Comparison of ENCODE assay signal across 14 cellular contexts in genomic region chr6:168181316-168181715, GRCh38.
DNase-seq lines count a peak whose midpoint lies in the region; ATAC-seq and TF ChIP-seq lines count a peak whose summit lies in the region.
"Had no signal": no experiment of that assay in that cellular context is flagged by ENCODE, and none has a peak within 500 bp of the region (broad histone marks: within the 10 kb centered on the region; RNA-seq: fewer than 3 reads in every experiment).

No MANE protein-coding gene starts in this region.

- no peaks in the 10 kb centered on the region for H3K79me2 ChIP-seq in KMS-11 (ENCODE audit: insufficient read depth, low read depth)

- H3K27ac ChIP-seq in KMS-11, result peak overlapping the region; percentile 87

- no peak for ATAC-seq in Right ventricle myocardium superior (ENCODE audit: poor library complexity)
- ATAC-seq in HG03045 (IDR thresholded peaks at IDR 0.05; ENCODE audit: unreplicated experiment), result no peak
- ATAC-seq: CD8-positive, alpha-beta T cell had no signal

- H3K4me1 ChIP-seq in KMS-11 (ENCODE audit: low read depth, poor library complexity, severe bottlenecking), result peaks cover 60% of the 10 kb centered on the region
- H3K4me1 ChIP-seq: HAP-1 had no signal

- DNase-seq in cardiac septum (ENCODE audit: low spot score) (peak; percentile 7), Right ventricle myocardium superior (no peak), posterior vena cava (ENCODE audit: low spot score) (peak; percentile 44), NCI-H1930 (lab: John Stamatoyannopoulos, UW) (no peak), DMS153 treated with DMSO at 0.1 percent for 48 hours (lab: John Stamatoyannopoulos, UW; ENCODE audit: unreplicated experiment) (no peak)
- DNase-seq: COR-L47, DMS153, DND-41, GDM1, KG1 had no signal

- no peaks in the 10 kb centered on the region for H3K36me3 ChIP-seq in KMS-11 (ENCODE audit: insufficient read depth)
- H3K36me3 ChIP-seq: HAP-1 had no signal

- peak overlapping the region; percentile 58; the same call in 1 of the 2 replicates for H3K9ac ChIP-seq in KMS-11

- H4K20me1 ChIP-seq in KMS-11 (ENCODE audit: insufficient read depth), result no peaks in the 10 kb centered on the region

- no peak for TF ChIP-seq CTCF in KMS-11 (conservative IDR thresholded peaks at IDR 0.05; ENCODE audit: low read depth, low read length)

- intact Hi-C loops in cardiac septum (cut with DNase I), result no loop called here
- intact Hi-C loops in Right ventricle myocardium superior (cut with DNase I), result no loop called here
- intact Hi-C loops in posterior vena cava (cut with DNase I), result no loop called here

- no peak overlapping the region for H3K4me3 ChIP-seq in KMS-11 (IDR thresholded peaks at IDR 0.05; ENCODE audit: insufficient read depth, low read depth, low read length)
- H3K4me3 ChIP-seq: HAP-1 had no signal

- H2AFZ ChIP-seq in KMS-11 (ENCODE audit: low read depth), result peak overlapping the region; percentile 21; the same call in 1 of the 2 replicates

- H3K4me2 ChIP-seq in KMS-11, result peak overlapping the region; percentile 55

- H3K27me3 ChIP-seq in KMS-11 (ENCODE audit: insufficient read depth, low read depth), result no peaks in the 10 kb centered on the region

Comparison
In these comparisons a context has a peak if more than half of its experiments do, and no peak if none do; other contexts are left out.
1. DNase-seq: peak in cardiac septum (single experiment) and posterior vena cava (single experiment); none in Right ventricle myocardium superior (single experiment), NCI-H1930 (0 of 2) and DMS153 treated with DMSO at 0.1 percent for 48 hours (single experiment).